1 cellular context compared by ENCODE assay signal in the genomic region with DNA sequence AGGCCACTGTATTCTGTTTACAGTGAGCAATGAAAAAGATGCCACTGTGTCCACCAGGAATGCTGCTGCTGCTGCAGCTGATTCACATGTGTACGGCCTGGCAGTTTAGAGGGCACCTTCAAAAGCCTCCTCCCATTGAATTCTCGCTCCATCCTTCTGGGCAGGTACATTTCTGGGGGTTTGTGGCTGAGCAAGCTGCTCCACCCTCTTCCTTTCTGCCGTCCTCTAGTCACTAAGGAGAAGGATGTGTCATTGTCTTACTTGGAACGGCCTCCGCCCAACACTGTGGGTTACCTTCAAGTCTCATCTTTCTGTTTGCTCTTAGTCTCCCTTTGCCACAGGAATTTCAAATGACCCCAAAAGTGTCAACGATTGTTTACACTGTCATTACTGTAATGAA.
TF ChIP-seq lines count a peak whose summit lies in the region.

No MANE protein-coding gene starts in this region.

TF ChIP-seq in HEK293, 187 proteins besides CTCF, POLR2A, EP300 and RAD21 (continued from another document):
- TF ChIP-seq, protein P1, sequence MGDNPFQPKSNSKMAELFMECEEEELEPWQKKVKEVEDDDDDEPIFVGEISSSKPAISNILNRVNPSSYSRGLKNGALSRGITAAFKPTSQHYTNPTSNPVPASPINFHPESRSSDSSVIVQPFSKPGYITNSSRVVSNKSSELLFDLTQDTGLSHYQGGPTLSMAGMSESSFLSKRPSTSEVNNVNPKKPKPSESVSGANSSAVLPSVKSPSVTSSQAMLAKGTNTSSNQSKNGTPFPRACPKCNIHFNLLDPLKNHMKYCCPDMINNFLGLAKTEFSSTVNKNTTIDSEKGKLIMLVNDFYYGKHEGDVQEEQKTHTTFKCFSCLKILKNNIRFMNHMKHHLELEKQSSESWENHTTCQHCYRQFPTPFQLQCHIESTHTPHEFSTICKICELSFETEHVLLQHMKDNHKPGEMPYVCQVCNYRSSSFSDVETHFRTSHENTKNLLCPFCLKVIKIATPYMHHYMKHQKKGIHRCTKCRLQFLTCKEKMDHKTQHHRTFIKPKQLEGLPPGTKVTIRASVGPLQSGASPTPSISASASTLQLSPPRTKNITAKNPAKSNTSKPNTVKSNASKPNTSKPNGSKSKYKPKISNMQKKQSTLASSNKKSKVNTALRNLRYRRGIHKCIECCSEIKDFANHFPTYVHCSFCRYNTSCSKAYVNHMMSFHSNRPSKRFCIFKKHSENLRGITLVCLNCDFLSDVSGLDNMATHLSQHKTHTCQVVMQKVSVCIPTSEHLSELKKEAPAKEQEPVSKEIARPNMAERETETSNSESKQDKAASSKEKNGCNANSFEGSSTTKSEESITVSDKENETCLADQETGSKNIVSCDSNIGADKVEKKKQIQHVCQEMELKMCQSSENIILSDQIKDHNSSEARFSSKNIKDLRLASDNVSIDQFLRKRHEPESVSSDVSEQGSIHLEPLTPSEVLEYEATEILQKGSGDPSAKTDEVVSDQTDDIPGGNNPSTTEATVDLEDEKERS (tag by site-specific recombination; IDR thresholded peaks at IDR 0.05) = no peak
- TF ChIP-seq ZNF585B (tag by site-specific recombination; IDR thresholded peaks at IDR 0.05) = no peak
- no peak for TF ChIP-seq REPIN1 (tag by site-specific recombination; IDR thresholded peaks at IDR 0.05; ENCODE audit: low read depth)
- TF ChIP-seq, protein P2, sequence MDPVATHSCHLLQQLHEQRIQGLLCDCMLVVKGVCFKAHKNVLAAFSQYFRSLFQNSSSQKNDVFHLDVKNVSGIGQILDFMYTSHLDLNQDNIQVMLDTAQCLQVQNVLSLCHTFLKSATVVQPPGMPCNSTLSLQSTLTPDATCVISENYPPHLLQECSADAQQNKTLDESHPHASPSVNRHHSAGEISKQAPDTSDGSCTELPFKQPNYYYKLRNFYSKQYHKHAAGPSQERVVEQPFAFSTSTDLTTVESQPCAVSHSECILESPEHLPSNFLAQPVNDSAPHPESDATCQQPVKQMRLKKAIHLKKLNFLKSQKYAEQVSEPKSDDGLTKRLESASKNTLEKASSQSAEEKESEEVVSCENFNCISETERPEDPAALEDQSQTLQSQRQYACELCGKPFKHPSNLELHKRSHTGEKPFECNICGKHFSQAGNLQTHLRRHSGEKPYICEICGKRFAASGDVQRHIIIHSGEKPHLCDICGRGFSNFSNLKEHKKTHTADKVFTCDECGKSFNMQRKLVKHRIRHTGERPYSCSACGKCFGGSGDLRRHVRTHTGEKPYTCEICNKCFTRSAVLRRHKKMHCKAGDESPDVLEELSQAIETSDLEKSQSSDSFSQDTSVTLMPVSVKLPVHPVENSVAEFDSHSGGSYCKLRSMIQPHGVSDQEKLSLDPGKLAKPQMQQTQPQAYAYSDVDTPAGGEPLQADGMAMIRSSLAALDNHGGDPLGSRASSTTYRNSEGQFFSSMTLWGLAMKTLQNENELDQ (tag by site-specific recombination; IDR thresholded peaks at IDR 0.05; ENCODE audit: low read depth) = no peak
